In genomic region chr19:18644144-18645034, GRCh38 we compare ENCODE assay signal across 8 cellular contexts. TPM values are rescaled to one million over a fixed set of nuclear protein-coding genes. Genes with fewer than 3 reads are reported as not detected.
DNase-seq lines count a peak whose midpoint lies in the region; ATAC-seq, FAIRE-seq and TF ChIP-seq lines count a peak whose summit lies in the region.
"Had no signal": no experiment of that assay in that cellular context is flagged by ENCODE, and none has a peak within 500 bp of the region (broad histone marks: within the 10 kb centered on the region; RNA-seq: fewer than 3 reads in every experiment).

No MANE protein-coding gene starts in this region.

- H3K36me3 Mint-ChIP-seq in CD14-positive monocyte, result peaks cover 11 to 14% of the 10 kb centered on the region in 2 donors

- no peak for FAIRE-seq in kidney (lab: Jason Lieb, UNC)

- H3K4me3 Mint-ChIP-seq in CD14-positive monocyte, result peak overlapping the region; percentile 71 to 79
- H3K4me3 Mint-ChIP-seq: activated CD4-positive, alpha-beta T cell treated with anti-CD3 and anti-CD28 coated beads, Interleukin-2, amount 10 ng/mL, durations not matched to agents 24 days and 14 days had no signal

- peaks cover 25 to 26% of the 10 kb centered on the region in 2 donors for H3K4me1 ChIP-seq in kidney (ENCODE audit: control insufficient read depth in 1 of 2, insufficient read depth in 1 of 2, low read depth in 1 of 2, low read length in 2 of 2)
- H3K4me1 ChIP-seq: parathyroid adenoma had no signal

- no peak overlapping the region for H3K9ac ChIP-seq in kidney (ENCODE audit: low read length in 2 of 2)
- H3K9ac ChIP-seq: parathyroid adenoma had no signal

- H3K27ac ChIP-seq in kidney (ENCODE audit: low read depth in 2 of 2, low read length in 2 of 2), result peak overlapping the region; percentile 27 to 45
- H3K27ac ChIP-seq: parathyroid adenoma had no signal

- peaks cover 0 to 2% (median 0%) of the 10 kb centered on the region in 7 donors for H3K9me3 Mint-ChIP-seq in CD14-positive monocyte
- H3K9me3 Mint-ChIP-seq: activated CD4-positive, alpha-beta T cell treated with anti-CD3 and anti-CD28 coated beads, Interleukin-2, amount 10 ng/mL, durations not matched to agents 24 days and 14 days had no signal

- H3K9me3 ChIP-seq in kidney (ENCODE audit: control insufficient read depth in 1 of 2, low read length in 2 of 2), result no peaks in the 10 kb centered on the region

- peaks cover 1 to 13% (median 11%) of the 10 kb centered on the region in 3 donors for H3K27me3 Mint-ChIP-seq in CD14-positive monocyte (ENCODE audit: low read depth in 3 of 3)
- H3K27me3 Mint-ChIP-seq: activated CD4-positive, alpha-beta T cell treated with anti-CD3 and anti-CD28 coated beads, Interleukin-2, amount 10 ng/mL, durations not matched to agents 24 days and 14 days had no signal

- no peak for ATAC-seq in HG02571 (IDR thresholded peaks at IDR 0.05; ENCODE audit: unreplicated experiment)

- DNase-seq in CD14-positive monocyte (ENCODE audit: low spot score) (peak; percentile 65), SIG-M5 (lab: John Stamatoyannopoulos, UW) (peak; percentile 43), kidney (no peak), NCI-H82 (lab: John Stamatoyannopoulos, UW) (no peak), GM13977 (ENCODE audit: low spot score) (no peak)
- DNase-seq: activated CD4-positive, alpha-beta T cell treated with anti-CD3 and anti-CD28 coated beads, Interleukin-2, amount 10 ng/mL, durations not matched to agents 24 days and 14 days had no signal

- in situ Hi-C loops in GM13977 (cut with MboI; ENCODE audit: low pct_unique_long_range_greater_than_20kb, low sequenced_read_pairs, unreplicated experiment), result no loop called here

- peak; percentile 45 for TF ChIP-seq CTCF in CD14-positive monocyte (IDR thresholded peaks at IDR 0.05)
- no peak for TF ChIP-seq CTCF in kidney (IDR thresholded peaks at IDR 0.05; ENCODE audit: borderline replicate concordance, extremely low read depth, insufficient read depth)
- no peak for TF ChIP-seq CTCF in GM13977 (IDR thresholded peaks at IDR 0.05; ENCODE audit: extremely low read depth, insufficient read depth, missing control alignments)

- peaks cover 32% of the 10 kb centered on the region for H3K4me1 Mint-ChIP-seq in CD14-positive monocyte

- H3K36me3 ChIP-seq in kidney (ENCODE audit: control insufficient read depth in 1 of 2, insufficient read depth in 2 of 2, low read length in 2 of 2), result no peaks in the 10 kb centered on the region

- intact Hi-C loops in CD14-positive monocyte (cut with micrococcal nuclease) (no loop called here), kidney (cut with DNase I) (no loop called here)

- peak overlapping the region in 6 of 7 donors; percentile 1 to 77 (median 54) for H3K27ac Mint-ChIP-seq in CD14-positive monocyte
- H3K27ac Mint-ChIP-seq: activated CD4-positive, alpha-beta T cell treated with anti-CD3 and anti-CD28 coated beads, Interleukin-2, amount 10 ng/mL, durations not matched to agents 24 days and 14 days had no signal

- no peak overlapping the region for H3K4me3 ChIP-seq in kidney (ENCODE audit: low read length in 2 of 2)

RNA-seq across cellular contexts. Expression of gene KLHL26, which starts 7.6 kb away (rescaled TPM):
- polyA plus RNA-seq in CD14-positive monocyte (1 to 10 TPM; 1.6 to 2.0 TPM), kidney (ENCODE audit: insufficient read depth, low read depth, low replicate concordance) (5.6 TPM)
- 16.1 TPM for total RNA-seq in kidney

RNA-seq across cellular contexts. Expression of gene TMEM59L, which starts 31.7 kb away (rescaled TPM):
- polyA plus RNA-seq in CD14-positive monocyte (not detected), kidney (ENCODE audit: insufficient read depth, low read depth, low replicate concordance) (1.5 TPM)
- 5.9 TPM for total RNA-seq in kidney
- total RNA-seq: activated CD4-positive, alpha-beta T cell treated with anti-CD3 and anti-CD28 coated beads, Interleukin-2, amount 10 ng/mL, durations not matched to agents 24 days and 14 days had no signal

RNA-seq across cellular contexts. Expression of gene CRLF1, which starts 37.8 kb away (rescaled TPM):
- polyA plus RNA-seq in CD14-positive monocyte (under 1 TPM in 1 of 2 donors, not detected in 1; 0.19 TPM), kidney (ENCODE audit: insufficient read depth, low read depth, low replicate concordance) (6.6 TPM)
- total RNA-seq in kidney, result 28.9 TPM
- total RNA-seq: activated CD4-positive, alpha-beta T cell treated with anti-CD3 and anti-CD28 coated beads, Interleukin-2, amount 10 ng/mL, durations not matched to agents 24 days and 14 days had no signal

RNA-seq across cellular contexts. Expression of gene CRTC1, which starts 39.1 kb away (rescaled TPM):
- under 1 TPM; 0.28 to 0.55 TPM for polyA plus RNA-seq in CD14-positive monocyte
- total RNA-seq in kidney, result 26.8 TPM
- polyA plus RNA-seq in kidney (ENCODE audit: insufficient read depth, low read depth, low replicate concordance), result 10.9 TPM

RNA-seq across cellular contexts. Expression of gene REX1BD, which starts 55.8 kb away (rescaled TPM):
- polyA plus RNA-seq in CD14-positive monocyte (100 to 1,000 TPM in 1 of 2 donors, 10 to 100 TPM in 1; 83.7 to 122 TPM), kidney (ENCODE audit: insufficient read depth, low read depth, low replicate concordance) (104 TPM)
- total RNA-seq in kidney, result 56.9 TPM

Comparison
In these comparisons a context has a peak if more than half of its experiments do, and no peak if none do; other contexts are left out.
1. DNase-seq: peak in CD14-positive monocyte (single experiment) and SIG-M5 (single experiment); none in kidney (single experiment), NCI-H82 (single experiment) and GM13977 (single experiment).